Comparison of ENCODE assay signal across 21 cellular contexts in the genomic region with DNA sequence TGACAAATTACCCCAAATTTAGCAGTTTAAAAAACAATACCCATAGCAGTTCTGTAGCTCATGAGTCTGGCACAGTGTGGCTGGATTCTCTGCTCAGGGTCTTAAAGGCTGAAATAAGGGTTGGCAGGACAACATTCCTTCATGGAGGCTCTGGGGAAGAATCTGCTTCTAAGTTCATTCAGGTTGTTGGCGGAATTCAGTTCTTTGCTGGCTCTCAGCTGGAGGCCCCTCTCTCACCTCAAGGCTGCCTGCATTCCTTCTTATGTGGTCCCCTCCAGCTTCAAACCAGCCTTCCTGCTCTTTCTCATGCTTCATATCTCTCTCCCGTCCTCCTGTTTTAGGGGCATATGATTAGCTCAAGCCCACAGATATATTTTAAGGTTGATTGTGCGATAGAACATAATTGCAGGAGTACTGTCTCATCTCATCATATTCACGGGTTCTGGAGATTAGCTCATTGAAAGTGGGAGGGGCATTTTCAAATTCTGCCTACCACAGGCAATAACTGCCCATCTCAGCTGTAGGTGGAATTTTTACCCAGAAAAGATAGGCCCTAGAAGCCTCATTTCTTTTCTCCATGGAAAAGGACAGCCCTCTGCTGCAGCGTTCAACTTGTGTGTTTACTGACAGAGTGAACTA. TPM values are rescaled to one million over a fixed set of nuclear protein-coding genes. Genes with fewer than 3 reads are reported as not detected.
DNase-seq lines count a peak whose midpoint lies in the region; ATAC-seq and TF ChIP-seq lines count a peak whose summit lies in the region.
"Had no signal": no experiment of that assay in that cellular context is flagged by ENCODE, and none has a peak within 500 bp of the region (broad histone marks: within the 10 kb centered on the region; RNA-seq: fewer than 3 reads in every experiment).

No MANE protein-coding gene starts in this region.

- no peak overlapping the region for H3K4me3 Mint-ChIP-seq in activated naive CD4-positive, alpha-beta T cell treated with anti-CD3 and anti-CD28 coated beads, Interleukin-2, amount 50 U/mL, for 24 hours
- no peak overlapping the region for H3K4me3 Mint-ChIP-seq in activated CD8-positive, alpha-beta T cell treated with anti-CD3 and anti-CD28 coated beads, Interleukin-2, amount 10 ng/mL, durations not matched to agents 7 days and 5 days
- H3K4me3 Mint-ChIP-seq: activated B cell treated with CpG ODN at 0.5 μM for 24 hours; activated CD8-positive, alpha-beta memory T cell treated with anti-CD3 and anti-CD28 coated beads, Interleukin-2, amount 10 ng/mL, durations not matched to agents 7 days and 5 days had no signal

- no peak overlapping the region for H3K27ac ChIP-seq in body of pancreas
- H3K27ac ChIP-seq: A549, coronary artery had no signal

- no peak for TF ChIP-seq POLR2A in body of pancreas (IDR thresholded peaks at IDR 0.05)

- CTCF ChIA-PET in activated CD8-positive, alpha-beta T cell treated with anti-CD3 and anti-CD28 coated beads, Interleukin-2, amount 10 ng/mL, durations not matched to agents 7 days and 5 days (lab: Charles Lee): interaction anchor here (1.4 to 1.5 kb wide), 3 partner anchors 12 to 96 kb away, joined by 3 to 4 read pairs (median 3); no protein-coding TSS in a partner anchor

- H3K9me3 ChIP-seq in body of pancreas: no peaks in the 10 kb centered on the region
- H3K9me3 ChIP-seq: A549, MG63 had no signal

- POLR2A ChIA-PET in activated CD8-positive, alpha-beta T cell treated with anti-CD3 and anti-CD28 coated beads, Interleukin-2, amount 10 ng/mL, durations not matched to agents 7 days and 5 days (lab: Charles Lee): no interaction called here

- H3K27me3 Mint-ChIP-seq in activated naive CD4-positive, alpha-beta T cell treated with anti-CD3 and anti-CD28 coated beads, Interleukin-2, amount 50 U/mL, for 24 hours: no peaks in the 10 kb centered on the region
- no peaks in the 10 kb centered on the region for H3K27me3 Mint-ChIP-seq in activated CD8-positive, alpha-beta T cell treated with anti-CD3 and anti-CD28 coated beads, Interleukin-2, amount 10 ng/mL, durations not matched to agents 7 days and 5 days (ENCODE audit: low read depth)
- H3K27me3 Mint-ChIP-seq: activated CD8-positive, alpha-beta memory T cell treated with anti-CD3 and anti-CD28 coated beads, Interleukin-2, amount 10 ng/mL, durations not matched to agents 7 days and 5 days had no signal

- H3K4me1 ChIP-seq in body of pancreas: peaks cover 16% of the 10 kb centered on the region

- no peaks in the 10 kb centered on the region for H3K27me3 ChIP-seq in body of pancreas
- H3K27me3 ChIP-seq: MG63 had no signal

- WGBS in body of pancreas, 2 donors: 79 to 86% methylated on average over 5 of the region's 5 CpGs

- peak overlapping the region; percentile 47 for H3K27ac Mint-ChIP-seq in activated naive CD4-positive, alpha-beta T cell treated with anti-CD3 and anti-CD28 coated beads, Interleukin-2, amount 50 U/mL, for 24 hours
- no peak overlapping the region for H3K27ac Mint-ChIP-seq in activated CD8-positive, alpha-beta T cell treated with anti-CD3 and anti-CD28 coated beads, Interleukin-2, amount 10 ng/mL, durations not matched to agents 7 days and 5 days
- H3K27ac Mint-ChIP-seq: activated B cell treated with CpG ODN at 0.5 μM for 24 hours; activated CD8-positive, alpha-beta memory T cell treated with anti-CD3 and anti-CD28 coated beads, Interleukin-2, amount 10 ng/mL, durations not matched to agents 7 days and 5 days had no signal

- H3K9me3 Mint-ChIP-seq in activated naive CD4-positive, alpha-beta T cell treated with anti-CD3 and anti-CD28 coated beads, Interleukin-2, amount 50 U/mL, for 24 hours: no peaks in the 10 kb centered on the region
- no peaks in the 10 kb centered on the region for H3K9me3 Mint-ChIP-seq in activated CD8-positive, alpha-beta T cell treated with anti-CD3 and anti-CD28 coated beads, Interleukin-2, amount 10 ng/mL, durations not matched to agents 7 days and 5 days (ENCODE audit: insufficient read depth)
- H3K9me3 Mint-ChIP-seq: activated B cell treated with CpG ODN at 0.5 μM for 24 hours had no signal

- H3K4me1 Mint-ChIP-seq in activated naive CD4-positive, alpha-beta T cell treated with anti-CD3 and anti-CD28 coated beads, Interleukin-2, amount 50 U/mL, for 24 hours: peaks cover 12% of the 10 kb centered on the region
- peaks cover 17% of the 10 kb centered on the region for H3K4me1 Mint-ChIP-seq in activated CD8-positive, alpha-beta T cell treated with anti-CD3 and anti-CD28 coated beads, Interleukin-2, amount 10 ng/mL, durations not matched to agents 7 days and 5 days (ENCODE audit: low read depth)

- DNase-seq in activated naive CD4-positive, alpha-beta T cell (lab: John Stamatoyannopoulos, UW): no peak
- peak; percentile 11 for DNase-seq in activated CD8-positive, alpha-beta T cell treated with anti-CD3 and anti-CD28 coated beads, Interleukin-2, amount 10 ng/mL, durations not matched to agents 7 days and 5 days
- peak; percentile 57 for DNase-seq in iPS DF 19.7 (ENCODE audit: low read depth, low spot score)
- peak; percentile 50 for DNase-seq in putamen (ENCODE audit: low spot score)
- DNase-seq in sciatic nerve (ENCODE audit: low spot score): no peak
- no peak for DNase-seq in body of pancreas
- no peak for DNase-seq in DMS53 treated with DMSO at 0.1 percent for 48 hours (lab: John Stamatoyannopoulos, UW; ENCODE audit: unreplicated experiment)
- DNase-seq: activated B cell treated with CpG ODN at 0.5 μM for 24 hours; activated CD8-positive, alpha-beta memory T cell treated with anti-CD3 and anti-CD28 coated beads, Interleukin-2, amount 10 ng/mL, durations not matched to agents 7 days and 5 days; erythroblast; GDM1; kidney; MG63; NCI-H187; NCI-H526; SW 1271 had no signal

- H3K36me3 ChIP-seq in body of pancreas (replicated peaks in 1 of 2; ENCODE audit: insufficient read depth in 1 of 2, low read depth in 2 of 2): peaks cover 0 to 24% of the 10 kb centered on the region in 2 donors

- no peak for ATAC-seq in activated CD8-positive, alpha-beta T cell treated with anti-CD3 and anti-CD28 coated beads, Interleukin-2, amount 10 ng/mL, durations not matched to agents 7 days and 5 days
- ATAC-seq in sciatic nerve (no peak), body of pancreas (no peak)
- ATAC-seq: A549; activated CD8-positive, alpha-beta memory T cell treated with anti-CD3 and anti-CD28 coated beads, Interleukin-2, amount 10 ng/mL, durations not matched to agents 7 days and 5 days had no signal

- intact Hi-C loops in sciatic nerve (cut with DNase I) (no loop called here), body of pancreas (cut with DNase I) (no loop called here)

- peaks cover 11% of the 10 kb centered on the region for H3K36me3 Mint-ChIP-seq in activated naive CD4-positive, alpha-beta T cell treated with anti-CD3 and anti-CD28 coated beads, Interleukin-2, amount 50 U/mL, for 24 hours
- peaks cover 38% of the 10 kb centered on the region for H3K36me3 Mint-ChIP-seq in activated CD8-positive, alpha-beta T cell treated with anti-CD3 and anti-CD28 coated beads, Interleukin-2, amount 10 ng/mL, durations not matched to agents 7 days and 5 days (ENCODE audit: low read depth)

- TF ChIP-seq CTCF in body of pancreas (IDR thresholded peaks at IDR 0.05): no peak

- H3K4me3 ChIP-seq in body of pancreas: no peak overlapping the region
- H3K4me3 ChIP-seq: A549, coronary artery, MG63 had no signal

RNA-seq across cellular contexts. Expression of gene ZBTB47, which starts 5.6 kb away (rescaled TPM):
- total RNA-seq in activated CD8-positive, alpha-beta T cell treated with anti-CD3 and anti-CD28 coated beads, Interleukin-2, amount 10 ng/mL, durations not matched to agents 7 days and 5 days: under 1 TPM; 0.18 to 0.34 TPM
- total RNA-seq in sciatic nerve (48.9 TPM), body of pancreas (10 to 100 TPM; 19.7 to 20.4 TPM)

RNA-seq across cellular contexts. Expression of gene KLHL40, which starts 37.4 kb away (rescaled TPM):
- not detected for total RNA-seq in activated CD8-positive, alpha-beta T cell treated with anti-CD3 and anti-CD28 coated beads, Interleukin-2, amount 10 ng/mL, durations not matched to agents 7 days and 5 days
- total RNA-seq in sciatic nerve (0.13 TPM), body of pancreas (not detected)
- total RNA-seq: activated B cell treated with CpG ODN at 0.5 μM for 24 hours; activated CD8-positive, alpha-beta memory T cell treated with anti-CD3 and anti-CD28 coated beads, Interleukin-2, amount 10 ng/mL, durations not matched to agents 7 days and 5 days; HT1080; kidney; RPMI7951 had no signal

RNA-seq across cellular contexts. Expression of gene NKTR, which starts 47.5 kb away (rescaled TPM):
- total RNA-seq in activated CD8-positive, alpha-beta T cell treated with anti-CD3 and anti-CD28 coated beads, Interleukin-2, amount 10 ng/mL, durations not matched to agents 7 days and 5 days: 10 to 100 TPM; 85.9 to 90.3 TPM
- total RNA-seq in sciatic nerve: 149 TPM
- total RNA-seq in body of pancreas: 100 to 1,000 TPM; 115 to 128 TPM

RNA-seq across cellular contexts. Expression of gene HHATL, which starts 54.7 kb away (rescaled TPM):
- total RNA-seq in activated CD8-positive, alpha-beta T cell treated with anti-CD3 and anti-CD28 coated beads, Interleukin-2, amount 10 ng/mL, durations not matched to agents 7 days and 5 days: not detected
- total RNA-seq in sciatic nerve (not detected), body of pancreas (under 1 TPM in 1 of 2 donors, not detected in 1; 0.26 TPM)
- total RNA-seq: activated B cell treated with CpG ODN at 0.5 μM for 24 hours; activated CD8-positive, alpha-beta memory T cell treated with anti-CD3 and anti-CD28 coated beads, Interleukin-2, amount 10 ng/mL, durations not matched to agents 7 days and 5 days; HT1080; kidney; RPMI7951 had no signal

RNA-seq across cellular contexts. Expression of gene SS18L2, which starts 57.3 kb away (rescaled TPM):
- 10 to 100 TPM; 68.6 to 68.7 TPM for total RNA-seq in activated CD8-positive, alpha-beta T cell treated with anti-CD3 and anti-CD28 coated beads, Interleukin-2, amount 10 ng/mL, durations not matched to agents 7 days and 5 days
- total RNA-seq in sciatic nerve: 16.0 TPM
- 1 to 10 TPM; 5.3 to 7.8 TPM for total RNA-seq in body of pancreas

Comparison
In these comparisons a context has a peak if more than half of its experiments do, and no peak if none do; other contexts are left out.
1. DNase-seq: peak in activated CD8-positive, alpha-beta T cell treated with anti-CD3 and anti-CD28 coated beads, Interleukin-2, amount 10 ng/mL, durations not matched to agents 7 days and 5 days (single experiment), iPS DF 19.7 (single experiment) and putamen (single experiment); none in activated naive CD4-positive, alpha-beta T cell (0 of 4), sciatic nerve (single experiment), body of pancreas (0 of 4) and DMS53 treated with DMSO at 0.1 percent for 48 hours (single experiment).
2. RNA of gene ZBTB47, which starts 5.6 kb away (total RNA-seq): 48.9 TPM in sciatic nerve (single experiment) and 19.7 to 20.4 TPM in body of pancreas; 0.18 to 0.34 TPM in activated CD8-positive, alpha-beta T cell treated with anti-CD3 and anti-CD28 coated beads, Interleukin-2, amount 10 ng/mL, durations not matched to agents 7 days and 5 days; every median in the first group is over 10 times any median in the second.